In genomic region chr17:50214986-50215730, GRCh38 we compare ENCODE assay signal across 20 cellular contexts. TPM values are rescaled to one million over a fixed set of nuclear protein-coding genes. Genes with fewer than 3 reads are reported as not detected.
A peak's percentile ranks its signal among the peaks of the same experiment; 100 is the strongest.
DNase-seq lines count a peak whose midpoint lies in the region; ATAC-seq, FAIRE-seq and TF ChIP-seq lines count a peak whose summit lies in the region.
"Had no signal": no experiment of that assay in that cellular context is flagged by ENCODE, and none has a peak within 500 bp of the region (broad histone marks: within the 10 kb centered on the region; RNA-seq: fewer than 3 reads in every experiment).

No MANE protein-coding gene starts in this region.

- TF ChIP-seq CTCF in heart right ventricle (IDR thresholded peaks at IDR 0.05) (no peak), ovary (IDR thresholded peaks at IDR 0.05) (no peak), D721Med (IDR thresholded peaks at IDR 0.05; ENCODE audit: insufficient read depth, missing control alignments) (no peak)

- H3K4me3 ChIP-seq in heart right ventricle (no peak overlapping the region), ovary (no peak overlapping the region)
- H3K4me3 ChIP-seq: GM12878, HAP-1 had no signal

- no peak for FAIRE-seq in D721Med (lab: Jason Lieb, UNC)
- FAIRE-seq: endothelial cell of umbilical vein, GM12878 had no signal

- no peaks in the 10 kb centered on the region for H3K9me3 ChIP-seq in heart right ventricle
- no peaks in the 10 kb centered on the region for H3K9me3 ChIP-seq in ovary
- H3K9me3 ChIP-seq: HAP-1 had no signal

- peak; percentile 15 for ATAC-seq in Right ventricle myocardium superior (ENCODE audit: poor library complexity)
- ATAC-seq in left cardiac atrium = no peak
- no peak for ATAC-seq in heart right ventricle
- ATAC-seq in HG03045 (IDR thresholded peaks at IDR 0.05; ENCODE audit: unreplicated experiment) = no peak
- no peak for ATAC-seq in HG03432 (IDR thresholded peaks at IDR 0.05; ENCODE audit: unreplicated experiment)
- no peak for ATAC-seq in left lobe of liver
- ATAC-seq: GM12878; naive thymus-derived CD8-positive, alpha-beta T cell; sciatic nerve; stimulated activated naive B cell treated with anti-CD40 and anti-IgM and Interleukin-4, amounts not matched to agents 10 μg/mL and 1 μg/mL and 100 μg/mL, for 72 hours had no signal

- no peak for TF ChIP-seq POLR2A in ovary (IDR thresholded peaks at IDR 0.05)

- H3K4me1 ChIP-seq in heart right ventricle (peaks cover 4 to 61% (median 37%) of the 10 kb centered on the region in 9 donors), ovary (ENCODE audit: insufficient read depth) (peaks cover 28% of the 10 kb centered on the region)

- WGBS in heart right ventricle, 2 donors = 67 to 75% methylated on average over 8 of the region's 8 CpGs
- WGBS in ovary, 3 donors = 24 to 36% (median 34%) methylated on average over 8 of the region's 8 CpGs

- no peaks in the 10 kb centered on the region for H3K36me3 ChIP-seq in heart right ventricle
- no peaks in the 10 kb centered on the region for H3K36me3 ChIP-seq in ovary
- H3K36me3 ChIP-seq: HAP-1 had no signal

- intact Hi-C loops in Right ventricle myocardium superior (cut with DNase I) (no loop called here), left cardiac atrium (cut with DNase I) (no loop called here), heart right ventricle (cut with DNase I) (no loop called here), ovary (cut with DNase I) (no loop called here)

- peaks cover 0 to 16% (median 9%) of the 10 kb centered on the region in 7 donors for H3K27me3 ChIP-seq in heart right ventricle
- H3K27me3 ChIP-seq in ovary = no peaks in the 10 kb centered on the region

- DNase-seq in Right ventricle myocardium superior (no peak), left cardiac atrium (no peak), heart right ventricle (no peak), ovary (peak in 2 of 5 donors; percentile 20 to 23), D721Med (ENCODE audit: insufficient read length, low spot score) (no peak), left lobe of liver (ENCODE audit: low spot score) (no peak)
- DNase-seq: activated CD4-positive, alpha-beta T cell treated with anti-CD3 and anti-CD28 coated beads for 4 hours; activated naive CD8-positive, alpha-beta T cell treated with anti-CD3 and anti-CD28 coated beads for 36 hours; CD4-positive, alpha-beta memory T cell; hippocampal formation; naive thymus-derived CD8-positive, alpha-beta T cell; NCI-H146; SIG-M5; stimulated activated naive B cell treated with anti-CD40 and anti-IgM and Interleukin-4, amounts not matched to agents 10 μg/mL and 1 μg/mL and 100 μg/mL, for 72 hours had no signal

- no peak for TF ChIP-seq EP300 in ovary (IDR thresholded peaks at IDR 0.05)

- H3K27ac ChIP-seq in heart right ventricle = peak overlapping the region; percentile 7 to 68 (median 42)
- H3K27ac ChIP-seq in ovary = peak overlapping the region; percentile 42 to 44

RNA-seq across cellular contexts. Expression of gene COL1A1, which starts 13.7 kb away (rescaled TPM):
- 28.1 TPM for total RNA-seq in Right ventricle myocardium superior
- 100 to 1,000 TPM; 106 to 151 TPM for total RNA-seq in left cardiac atrium
- 100 to 1,000 TPM in 1 of 10 donors, 10 to 100 TPM in 9; 31.7 to 455 (median 45.9) TPM for total RNA-seq in heart right ventricle
- 10 to 100 TPM; 30.2 to 81.5 TPM for polyA plus RNA-seq in heart right ventricle
- total RNA-seq in ovary = 1,000 to 10,000 TPM in 1 of 7 donors, 100 to 1,000 TPM in 5, 10 to 100 TPM in 1; 71.2 to 1,087 (median 550) TPM
- 100 to 1,000 TPM; 260 to 321 TPM for polyA plus RNA-seq in ovary
- total RNA-seq in left lobe of liver = 19.3 TPM
- polyA plus RNA-seq: CD4-positive, alpha-beta memory T cell; naive thymus-derived CD8-positive, alpha-beta T cell had no signal

RNA-seq across cellular contexts. Expression of gene SGCA, which starts 49.4 kb away (rescaled TPM):
- 135 TPM for total RNA-seq in Right ventricle myocardium superior
- 100 to 1,000 TPM in 1 of 2 donors, 10 to 100 TPM in 1; 96.3 to 131 TPM for total RNA-seq in left cardiac atrium
- 100 to 1,000 TPM; 136 to 204 (median 158) TPM for total RNA-seq in heart right ventricle
- polyA plus RNA-seq in heart right ventricle = 100 to 1,000 TPM; 137 to 314 TPM
- total RNA-seq in ovary = 1 to 10 TPM in 5 of 7 donors, under 1 TPM in 2; 0.48 to 3.4 (median 1.2) TPM
- polyA plus RNA-seq in ovary = 1 to 10 TPM; 2.2 to 3.4 TPM
- total RNA-seq in left lobe of liver = 1.0 TPM
- total RNA-seq: CD4-positive, alpha-beta memory T cell; endothelial cell of umbilical vein; naive thymus-derived CD8-positive, alpha-beta T cell had no signal
- polyA plus RNA-seq: CD4-positive, alpha-beta memory T cell; endothelial cell of umbilical vein had no signal

RNA-seq across cellular contexts. Expression of gene TMEM92, which starts 59.1 kb away (rescaled TPM):
- total RNA-seq in Right ventricle myocardium superior = not detected
- total RNA-seq in left cardiac atrium = under 1 TPM; 0.10 to 0.65 TPM
- total RNA-seq in heart right ventricle = not detected
- polyA plus RNA-seq in heart right ventricle = under 1 TPM in 1 of 2 donors, not detected in 1; 0.04 TPM
- 1 to 10 TPM in 6 of 7 donors, under 1 TPM in 1; 0.34 to 3.5 (median 1.6) TPM for total RNA-seq in ovary
- polyA plus RNA-seq in ovary = 1 to 10 TPM in 1 of 2 donors, under 1 TPM in 1; 0.32 to 2.5 TPM
- total RNA-seq in left lobe of liver = 3.0 TPM
- total RNA-seq: activated naive CD8-positive, alpha-beta T cell treated with anti-CD3 and anti-CD28 coated beads for 36 hours; CD4-positive, alpha-beta memory T cell; endothelial cell of umbilical vein; naive thymus-derived CD8-positive, alpha-beta T cell had no signal
- polyA plus RNA-seq: CD4-positive, alpha-beta memory T cell; naive thymus-derived CD8-positive, alpha-beta T cell had no signal

Comparison
In these comparisons a context has a peak if more than half of its experiments do, and no peak if none do; other contexts are left out.
1. RNA of gene SGCA, which starts 49.4 kb away (total RNA-seq): 136 to 204 TPM in heart right ventricle, 135 TPM in Right ventricle myocardium superior (single experiment) and 96.3 to 131 TPM in left cardiac atrium; 0.48 to 3.4 TPM in ovary and 1.0 TPM in left lobe of liver (single experiment); every median in the first group is over 10 times any median in the second.